ENCODE assay signal across 18 cellular contexts in genomic region chr13:32125746-32126145, GRCh38.
DNase-seq lines count a peak whose midpoint lies in the region; ATAC-seq and TF ChIP-seq lines count a peak whose summit lies in the region.
"Had no signal": no experiment of that assay in that cellular context is flagged by ENCODE, and none has a peak within 500 bp of the region (broad histone marks: within the 10 kb centered on the region; RNA-seq: fewer than 3 reads in every experiment).

No MANE protein-coding gene starts in this region.

- H3K9me3 ChIP-seq in right cardiac atrium (ENCODE audit: control insufficient read depth, low read length) = no peaks in the 10 kb centered on the region
- no peaks in the 10 kb centered on the region for H3K9me3 ChIP-seq in uterus
- H3K9me3 ChIP-seq: ovary had no signal

- H3K27ac ChIP-seq in right cardiac atrium (ENCODE audit: low read length) (no peak overlapping the region), uterus (peak overlapping the region; percentile 22 to 47)
- H3K27ac ChIP-seq: 22Rv1, ovary had no signal

- H3K27me3 ChIP-seq in right cardiac atrium (ENCODE audit: control insufficient read depth, insufficient read depth) = no peaks in the 10 kb centered on the region
- H3K27me3 ChIP-seq in uterus = no peaks in the 10 kb centered on the region
- H3K27me3 ChIP-seq: ovary had no signal

- TF ChIP-seq POLR2A in uterus (IDR thresholded peaks at IDR 0.05) = no peak

- H3K36me3 ChIP-seq in uterus = no peaks in the 10 kb centered on the region
- H3K36me3 ChIP-seq: ovary had no signal

- peak; percentile 14 for ATAC-seq in Right ventricle myocardium superior (ENCODE audit: poor library complexity)
- no peak for ATAC-seq in right cardiac atrium
- no peak for ATAC-seq in GM19467 (IDR thresholded peaks at IDR 0.05; ENCODE audit: unreplicated experiment)
- no peak for ATAC-seq in GM21381 (IDR thresholded peaks at IDR 0.05; ENCODE audit: unreplicated experiment)
- ATAC-seq: SK-N-SH treated with all-trans-retinoic acid at 6 μM for 48 hours; stimulated activated naive CD8-positive, alpha-beta T cell treated with anti-CD3 and anti-CD28 coated beads, Interleukin-15, amount 100 ng/mL, for 72 hours had no signal

- DNase-seq in Right ventricle myocardium superior (no peak), right cardiac atrium (no peak), NOMO-1 treated with dmso at 0.1 percent for 144 hours (lab: John Stamatoyannopoulos, UW; ENCODE audit: unreplicated experiment) (peak; percentile 75), fibroblast of peridontal ligament (ENCODE audit: extremely low read depth) (peak; percentile 9), uterus (no peak), NCI-H1105 treated with DMSO at 0.1 percent for 48 hours (lab: John Stamatoyannopoulos, UW) (no peak)
- DNase-seq: activated CD4-positive, alpha-beta T cell treated with anti-CD3 and anti-CD28 coated beads, Interleukin-2, amount 50 U/mL, for 48 hours; activated T-cell treated with anti-CD3 and anti-CD28 coated beads, Interleukin-2, amount 50 U/mL, for 48 hours; glutamatergic neuron; midbrain; NCI-H1092 treated with DMSO at 0.1 percent for 48 hours; ovary; stimulated activated CD4-positive, alpha-beta T cell treated with anti-CD3 and anti-CD28 coated beads, Interleukin-12 subunit alpha, Interleukin-12 subunit beta, amount 100 ng/mL, for 4 hours; stimulated activated naive CD8-positive, alpha-beta T cell treated with anti-CD3 and anti-CD28 coated beads, Interleukin-15, amount 100 ng/mL, for 72 hours had no signal

- 74% methylated on average over 3 of the region's 3 CpGs for WGBS in right cardiac atrium

- H3K4me1 ChIP-seq in right cardiac atrium (ENCODE audit: control insufficient read depth, insufficient read depth, low read length) (peaks cover 6% of the 10 kb centered on the region), uterus (no peaks in the 10 kb centered on the region)

- intact Hi-C loops in Right ventricle myocardium superior (cut with DNase I) = no loop called here
- intact Hi-C loops in right cardiac atrium (cut with DNase I) = no loop called here
- intact Hi-C loops in uterus (cut with DNase I; ENCODE audit: low total_unique reads) = no loop called here

- no peak for TF ChIP-seq CTCF in uterus (IDR thresholded peaks at IDR 0.05)

- no peak overlapping the region for H3K4me3 ChIP-seq in right cardiac atrium (ENCODE audit: low read length)
- no peak overlapping the region for H3K4me3 ChIP-seq in uterus
- H3K4me3 ChIP-seq: ovary had no signal

Comparison
In these comparisons a context has a peak if more than half of its experiments do, and no peak if none do; other contexts are left out.
1. DNase-seq: peak in NOMO-1 treated with dmso at 0.1 percent for 144 hours (single experiment) and fibroblast of peridontal ligament (single experiment); none in Right ventricle myocardium superior (single experiment), right cardiac atrium (0 of 3), uterus (0 of 2) and NCI-H1105 treated with DMSO at 0.1 percent for 48 hours (single experiment).